In the genomic region with DNA sequence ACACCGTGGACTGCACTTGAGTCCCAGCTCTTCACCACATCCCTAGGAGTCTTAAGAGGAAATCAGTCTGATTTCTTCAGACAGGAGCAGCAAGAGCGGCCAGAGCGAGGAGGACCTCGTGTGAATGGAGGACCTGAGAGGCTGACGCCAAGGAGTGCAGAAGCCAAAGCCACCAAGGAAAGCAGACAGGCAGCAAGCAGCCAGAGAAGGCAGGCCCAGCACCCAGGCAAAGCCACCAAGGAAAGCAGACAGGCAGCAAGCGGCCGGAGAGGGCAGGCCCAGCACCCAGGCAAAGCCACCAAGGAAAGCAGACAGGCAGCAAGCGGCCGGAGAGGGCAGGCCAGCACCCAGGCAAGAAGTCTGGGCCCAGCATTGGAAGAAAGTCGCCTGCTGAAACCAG, we compare ENCODE assay signal across 19 cellular contexts. TPM values are rescaled to one million over a fixed set of nuclear protein-coding genes. Genes with fewer than 3 reads are reported as not detected.
DNase-seq lines count a peak whose midpoint lies in the region; ATAC-seq and TF ChIP-seq lines count a peak whose summit lies in the region.
"Had no signal": no experiment of that assay in that cellular context is flagged by ENCODE, and none has a peak within 500 bp of the region (broad histone marks: within the 10 kb centered on the region; RNA-seq: fewer than 3 reads in every experiment).

No MANE protein-coding gene starts in this region.

- in situ Hi-C loops in mammary epithelial cell (cut with MboI; ENCODE audit: low sequenced_read_pairs in 2 of 2) = no loop called here

- no peak overlapping the region for H3K4me2 ChIP-seq in mammary epithelial cell (ENCODE audit: insufficient read depth, low read depth, low read length)

- H3K4me3 Mint-ChIP-seq in MCF 10A (ENCODE audit: unreplicated experiment) (no peak overlapping the region), activated B cell treated with CpG ODN at 0.5 μM for 24 hours (no peak overlapping the region), naive B cell (peak overlapping the region in 4 of 8 donors; percentile 40 to 63 (median 58))
- no peak overlapping the region for H3K4me3 Mint-ChIP-seq in stimulated activated naive B cell treated with anti-CD40 and anti-IgM and Interleukin-4, amounts not matched to agents 10 μg/mL and 1 μg/mL and 100 μg/mL, for 72 hours
- H3K4me3 Mint-ChIP-seq: CD4-positive, CD25-positive, alpha-beta regulatory T cell had no signal

- peaks cover 14% of the 10 kb centered on the region for H3K4me1 ChIP-seq in mammary epithelial cell (ENCODE audit: insufficient read depth, low read length)

- H3K36me3 ChIP-seq in mammary epithelial cell (ENCODE audit: insufficient read depth, low read length) = peaks cover 7% of the 10 kb centered on the region

- CTCF ChIA-PET in MCF 10A (lab: Yijun Ruan, JAX) = interaction anchor here (0.6 to 4.1 kb wide), 3 partner anchors 8 to 36 kb away, joined by 4 to 33 read pairs (median 24); no protein-coding TSS in a partner anchor
- CTCF ChIA-PET in mammary epithelial cell (lab: Charles Lee; ENCODE audit: low non-redundant PET) = no interaction called here
- CTCF ChIA-PET in activated B cell treated with CpG ODN at 0.5 μM for 24 hours (lab: Charles Lee) = interaction anchor here (0.7 kb wide), 1 partner anchor 36 kb away, joined by 3 read pairs; no protein-coding TSS in a partner anchor

- ATAC-seq in activated B cell treated with CpG ODN at 0.5 μM for 24 hours (ENCODE audit: low read depth) = no peak
- no peak for ATAC-seq in naive B cell (ENCODE audit: low read depth in 2 of 2)
- ATAC-seq in stimulated activated naive B cell treated with anti-CD40 and anti-IgM and Interleukin-4, amounts not matched to agents 10 μg/mL and 1 μg/mL and 100 μg/mL, for 72 hours (replicated peaks) = no peak
- no peak for ATAC-seq in HG03175 (IDR thresholded peaks at IDR 0.05; ENCODE audit: unreplicated experiment)
- ATAC-seq in GM21390 (IDR thresholded peaks at IDR 0.05; ENCODE audit: unreplicated experiment) = no peak
- ATAC-seq: Panc1 had no signal

- no peaks in the 10 kb centered on the region for H3K4me1 Mint-ChIP-seq in MCF 10A (ENCODE audit: insufficient read depth, unreplicated experiment)
- H3K4me1 Mint-ChIP-seq in activated B cell treated with CpG ODN at 0.5 μM for 24 hours = peaks cover 47% of the 10 kb centered on the region
- H3K4me1 Mint-ChIP-seq in naive B cell = peaks cover 29 to 74% (median 63%) of the 10 kb centered on the region in 3 donors
- peaks cover 35 to 72% of the 10 kb centered on the region in 2 donors for H3K4me1 Mint-ChIP-seq in stimulated activated naive B cell treated with anti-CD40 and anti-IgM and Interleukin-4, amounts not matched to agents 10 μg/mL and 1 μg/mL and 100 μg/mL, for 72 hours

- DNase-seq in MCF 10A (ENCODE audit: unreplicated experiment) (no peak), mammary epithelial cell (no peak), activated B cell treated with CpG ODN at 0.5 μM for 24 hours (no peak), naive B cell (no peak)
- DNase-seq in stimulated activated naive B cell treated with anti-CD40 and anti-IgM and Interleukin-4, amounts not matched to agents 10 μg/mL and 1 μg/mL and 100 μg/mL, for 72 hours = no peak
- DNase-seq: Calu3; CD4-positive, CD25-positive, alpha-beta regulatory T cell; DMS53; H7; IMR-90; NCI-H1105 treated with DMSO at 0.1 percent for 48 hours; NCI-H1694 treated with DMSO at 0.1 percent for 48 hours; NCI-H2107; NCI-H2227 treated with DMSO at 0.1 percent for 48 hours; NCI-H524 treated with DMSO at 0.1 percent for 48 hours; Right ventricle myocardium superior had no signal

- TF ChIP-seq CTCF in MCF 10A (IDR thresholded peaks at IDR 0.05; ENCODE audit: unreplicated experiment) (no peak), mammary epithelial cell (conservative IDR thresholded peaks at IDR 0.05 in 1 of 2, IDR thresholded peaks at IDR 0.05 in 1 of 2; ENCODE audit: extremely low read depth in 1 of 2, insufficient read depth in 1 of 2, low read depth in 1 of 2, low read length in 2 of 2) (no peak), activated B cell treated with CpG ODN at 0.5 μM for 24 hours (IDR thresholded peaks at IDR 0.05) (no peak)

- H3K27ac Mint-ChIP-seq in MCF 10A (ENCODE audit: low read depth, unreplicated experiment) (peak overlapping the region; percentile 57), activated B cell treated with CpG ODN at 0.5 μM for 24 hours (peak overlapping the region; percentile 76), naive B cell (peak overlapping the region in 5 of 6 donors; percentile 70 to 94 (median 87))
- peak overlapping the region; percentile 81 for H3K27ac Mint-ChIP-seq in stimulated activated naive B cell treated with anti-CD40 and anti-IgM and Interleukin-4, amounts not matched to agents 10 μg/mL and 1 μg/mL and 100 μg/mL, for 72 hours

- H3K9me3 Mint-ChIP-seq in MCF 10A (ENCODE audit: unreplicated experiment) = no peaks in the 10 kb centered on the region
- no peaks in the 10 kb centered on the region for H3K9me3 Mint-ChIP-seq in activated B cell treated with CpG ODN at 0.5 μM for 24 hours
- no peaks in the 10 kb centered on the region for H3K9me3 Mint-ChIP-seq in naive B cell
- H3K9me3 Mint-ChIP-seq in stimulated activated naive B cell treated with anti-CD40 and anti-IgM and Interleukin-4, amounts not matched to agents 10 μg/mL and 1 μg/mL and 100 μg/mL, for 72 hours = no peaks in the 10 kb centered on the region
- H3K9me3 Mint-ChIP-seq: CD4-positive, CD25-positive, alpha-beta regulatory T cell had no signal

- no peak overlapping the region for H2AFZ ChIP-seq in mammary epithelial cell (ENCODE audit: low read depth, low read length)

- H3K36me3 Mint-ChIP-seq in MCF 10A (ENCODE audit: insufficient read depth, unreplicated experiment) (peaks cover 50% of the 10 kb centered on the region), activated B cell treated with CpG ODN at 0.5 μM for 24 hours (ENCODE audit: low read depth) (peaks cover 83% of the 10 kb centered on the region), naive B cell (peaks cover 5 to 27% of the 10 kb centered on the region in 2 donors)
- peaks cover 43 to 71% of the 10 kb centered on the region in 2 donors for H3K36me3 Mint-ChIP-seq in stimulated activated naive B cell treated with anti-CD40 and anti-IgM and Interleukin-4, amounts not matched to agents 10 μg/mL and 1 μg/mL and 100 μg/mL, for 72 hours

- H3K79me2 ChIP-seq in mammary epithelial cell (ENCODE audit: insufficient read depth, low read length) = no peaks in the 10 kb centered on the region

- intact Hi-C loops in MCF 10A (cut with micrococcal nuclease) = no loop called here
- intact Hi-C loops in mammary epithelial cell (cut with micrococcal nuclease) = loop anchor here (1.0 kb wide), 1 partner anchor 14 kb away; no protein-coding TSS in a partner anchor
- intact Hi-C loops in activated B cell treated with CpG ODN at 0.5 μM for 24 hours (cut with micrococcal nuclease) = loop anchor here (10.0 kb wide), 1 partner anchor 1205 kb away; no protein-coding TSS in a partner anchor

- BruUV-seq in MCF 10A (replicated peaks; lab: Mats Ljungman, UMichigan) (no TSS peak), mammary epithelial cell (replicated peaks; lab: Mats Ljungman, UMichigan) (no TSS peak)

- H3K27me3 ChIP-seq in mammary epithelial cell (ENCODE audit: insufficient read depth, low read length) = no peaks in the 10 kb centered on the region

- no peak overlapping the region for H3K27ac ChIP-seq in mammary epithelial cell (ENCODE audit: insufficient read depth, low read depth, low read length)

- 95% methylated on average over 9 of the region's 10 CpGs for WGBS in mammary epithelial cell (ENCODE audit: low coverage, missing lambda C conversion rate)

- no peaks in the 10 kb centered on the region for H4K20me1 ChIP-seq in mammary epithelial cell (ENCODE audit: insufficient read depth, low read length)

- no peaks in the 10 kb centered on the region for H3K9me3 ChIP-seq in mammary epithelial cell (replicated peaks; ENCODE audit: insufficient read depth, low read length)

- H3K4me3 ChIP-seq in mammary epithelial cell (replicated peaks in 1 of 3; ENCODE audit: insufficient read depth in 1 of 3, low read depth in 2 of 3, low read length in 3 of 3) = no peak overlapping the region

- H3K9ac ChIP-seq in mammary epithelial cell (ENCODE audit: insufficient read depth, low read length) = no peak overlapping the region

- H3K27me3 Mint-ChIP-seq in MCF 10A (ENCODE audit: insufficient read depth, unreplicated experiment) (no peaks in the 10 kb centered on the region), activated B cell treated with CpG ODN at 0.5 μM for 24 hours (no peaks in the 10 kb centered on the region), naive B cell (no peaks in the 10 kb centered on the region)
- no peaks in the 10 kb centered on the region for H3K27me3 Mint-ChIP-seq in stimulated activated naive B cell treated with anti-CD40 and anti-IgM and Interleukin-4, amounts not matched to agents 10 μg/mL and 1 μg/mL and 100 μg/mL, for 72 hours
- H3K27me3 Mint-ChIP-seq: CD4-positive, CD25-positive, alpha-beta regulatory T cell had no signal

- POLR2A ChIA-PET in MCF 10A (lab: Yijun Ruan, JAX) (interaction anchor here (1.5 to 6.7 kb wide), 2 partner anchors 12 to 42 kb away, joined by 3 to 72 read pairs; a partner anchor contains a TSS), activated B cell treated with CpG ODN at 0.5 μM for 24 hours (lab: Charles Lee) (interaction anchor here (1.1 to 6.4 kb wide), 2 partner anchors 12 to 43 kb away, joined by 4 to 76 read pairs; a partner anchor contains a TSS)

- dilution Hi-C loops in mammary epithelial cell (cut with HindIII; ENCODE audit: low sequenced_read_pairs) = loop anchor here (5.0 kb wide), 1 partner anchor 63 kb away; no protein-coding TSS in a partner anchor

RNA-seq across cellular contexts. Expression of a gene that starts 11.8 kb away (rescaled TPM):
- total RNA-seq in MCF 10A (2022) (28.4 and 28.8 TPM in 2 replicates), mammary epithelial cell (10 to 100 TPM; 65.8 to 74.8 TPM), activated B cell treated with CpG ODN at 0.5 μM for 24 hours (397 and 433 TPM in 2 replicates)
- polyA plus RNA-seq in mammary epithelial cell (59.4 TPM), naive B cell (ENCODE audit: low read depth in 6 of 6) (1,000 to 10,000 TPM; 1,105 to 1,945 (median 1,251) TPM)
- 78.6 TPM for polyA minus RNA-seq in mammary epithelial cell

RNA-seq across cellular contexts. Expression of a gene that starts 12.3 kb away (rescaled TPM):
- 39.9 and 46.5 TPM in 2 replicates for total RNA-seq in MCF 10A (2022)
- total RNA-seq in mammary epithelial cell = 10 to 100 TPM; 40.2 to 81.9 TPM
- polyA plus RNA-seq in mammary epithelial cell = 57.8 TPM
- polyA minus RNA-seq in mammary epithelial cell = 31.5 TPM
- 69.7 and 81.2 TPM in 2 replicates for total RNA-seq in activated B cell treated with CpG ODN at 0.5 μM for 24 hours
- polyA plus RNA-seq in naive B cell (ENCODE audit: low read depth in 6 of 6) = 10 to 100 TPM; 37.9 to 56.4 (median 41.9) TPM

RNA-seq across cellular contexts. Expression of a gene that starts 16.9 kb away (rescaled TPM):
- total RNA-seq in MCF 10A (2022) = 79.7 and 93.7 TPM in 2 replicates
- total RNA-seq in mammary epithelial cell = 10 to 100 TPM; 30.0 to 65.3 TPM
- 29.5 TPM for polyA plus RNA-seq in mammary epithelial cell
- 18.2 TPM for polyA minus RNA-seq in mammary epithelial cell
- total RNA-seq in activated B cell treated with CpG ODN at 0.5 μM for 24 hours = 59.8 and 63.9 TPM in 2 replicates
- polyA plus RNA-seq in naive B cell (ENCODE audit: low read depth in 6 of 6) = 10 to 100 TPM; 38.3 to 62.2 (median 46.4) TPM

RNA-seq across cellular contexts. Expression of a gene that starts 17.0 kb away (rescaled TPM):
- total RNA-seq in MCF 10A (2022) (172 and 188 TPM in 2 replicates), mammary epithelial cell (100 to 1,000 TPM; 214 to 230 TPM), activated B cell treated with CpG ODN at 0.5 μM for 24 hours (201 and 218 TPM in 2 replicates)
- polyA plus RNA-seq in mammary epithelial cell (225 TPM), naive B cell (ENCODE audit: low read depth in 6 of 6) (100 to 1,000 TPM; 103 to 177 (median 111) TPM)
- polyA minus RNA-seq in mammary epithelial cell = 327 TPM

RNA-seq across cellular contexts. Expression of a gene that starts 42.5 kb away (rescaled TPM):
- total RNA-seq in MCF 10A (2022) (3.2 and 4.0 TPM in 2 replicates), mammary epithelial cell (1 to 10 TPM; 6.3 to 8.8 TPM), activated B cell treated with CpG ODN at 0.5 μM for 24 hours (18.4 and 18.7 TPM in 2 replicates)
- polyA plus RNA-seq in mammary epithelial cell (17.1 TPM), naive B cell (ENCODE audit: low read depth in 6 of 6) (10 to 100 TPM; 36.4 to 76.6 (median 65.0) TPM)
- polyA minus RNA-seq in mammary epithelial cell = 4.3 TPM
